Comparison of ENCODE assay signal across 27 cellular contexts in genomic region chr1:178629549-178630154, GRCh38.
DNase-seq lines count a peak whose midpoint lies in the region; ATAC-seq and TF ChIP-seq lines count a peak whose summit lies in the region.
"Had no signal": no experiment of that assay in that cellular context is flagged by ENCODE, and none has a peak within 500 bp of the region (broad histone marks: within the 10 kb centered on the region; RNA-seq: fewer than 3 reads in every experiment).

No MANE protein-coding gene starts in this region.

- DNase-seq in Caco-2 (no peak), SJCRH30 (no peak), fibroblast of lung (ENCODE audit: low read depth in 2 of 2) (no peak), osteocyte (ENCODE audit: extremely low spot score, unreplicated experiment) (no peak)
- DNase-seq: activated CD8-positive, alpha-beta memory T cell treated with anti-CD3 and anti-CD28 coated beads for 24 hours; activated naive CD8-positive, alpha-beta T cell treated with anti-CD3 and anti-CD28 coated beads for 36 hours; activated T-cell treated with anti-CD3 and anti-CD28 coated beads, Interleukin-2, amount 50 U/mL, for 48 hours; CD8-positive, alpha-beta memory T cell; foreskin melanocyte; hippocampal formation; kidney; NCI-H187; NCI-H2227 treated with DMSO at 0.1 percent for 48 hours; stimulated activated CD4-positive, alpha-beta T cell treated with anti-CD3 and anti-CD28 coated beads, Interleukin-12 subunit alpha, Interleukin-12 subunit beta, amount 100 ng/mL, for 4 hours; stimulated activated CD8-positive, alpha-beta memory T cell treated with anti-CD3 and anti-CD28 coated beads, Interleukin-4, amount 100 ng/mL, for 48 hours had no signal

- H3K4me3 Mint-ChIP-seq in Caco-2 (ENCODE audit: unreplicated experiment) (no peak overlapping the region), osteocyte (ENCODE audit: unreplicated experiment) (no peak overlapping the region)
- H3K4me3 Mint-ChIP-seq: activated naive CD8-positive, alpha-beta T cell treated with anti-CD3 and anti-CD28 coated beads for 36 hours; CD8-positive, alpha-beta memory T cell; dendritic cell treated with granulocyte-macrophage colony-stimulating factor and Interleukin-4, amounts not matched to agents 40 ng/mL and 50 ng/mL, for 4 days; nephron had no signal

- H3K9me3 ChIP-seq in Caco-2, result no peaks in the 10 kb centered on the region
- no peaks in the 10 kb centered on the region for H3K9me3 ChIP-seq in SJCRH30 (replicated peaks)
- no peaks in the 10 kb centered on the region for H3K9me3 ChIP-seq in fibroblast of lung (ENCODE audit: control insufficient read depth, insufficient read depth, low read depth, low read length)
- H3K9me3 ChIP-seq: breast epithelium, prostate gland, thoracic aorta had no signal

- CTCF ChIA-PET in Caco-2 (lab: Charles Lee), result no interaction called here

- TF ChIP-seq CTCF in Caco-2 (IDR thresholded peaks at IDR 0.05; ENCODE audit: insufficient read depth in 1 of 2, low read depth in 1 of 2, low read length in 1 of 2, severe bottlenecking in 1 of 2, unreplicated experiment in 1 of 2) (no peak), fibroblast of lung (conservative IDR thresholded peaks at IDR 0.05 in 1 of 2, IDR thresholded peaks at IDR 0.05 in 1 of 2; ENCODE audit: low read depth in 1 of 2, low read length in 2 of 2) (peak in 1 of 2 donors; percentile 15), osteocyte (IDR thresholded peaks at IDR 0.05) (peak; percentile 16)

- H3K4me1 ChIP-seq in Caco-2 (peaks cover 26% of the 10 kb centered on the region), SJCRH30 (peaks cover 29% of the 10 kb centered on the region), fibroblast of lung (ENCODE audit: control insufficient read depth, extremely low read depth, insufficient read depth, low read length) (peaks cover 25% of the 10 kb centered on the region)
- H3K4me1 ChIP-seq: breast epithelium, prostate gland had no signal

- intact Hi-C loops in Caco-2 (cut with micrococcal nuclease; ENCODE audit: unreplicated experiment), result no loop called here

- no peak overlapping the region for H2AFZ ChIP-seq in fibroblast of lung (ENCODE audit: low read length)

- H3K4me3 ChIP-seq in Caco-2 (ENCODE audit: low read depth, low read length), result no peak overlapping the region
- no peak overlapping the region for H3K4me3 ChIP-seq in SJCRH30
- H3K4me3 ChIP-seq in fibroblast of lung (replicated peaks in 1 of 4; ENCODE audit: control extremely low read depth in 1 of 4, insufficient read depth in 1 of 4, low read depth in 3 of 4, low read length in 4 of 4), result no peak overlapping the region
- H3K4me3 ChIP-seq: breast epithelium, prostate gland, thoracic aorta had no signal

- H3K4me1 Mint-ChIP-seq in Caco-2 (ENCODE audit: low read depth, unreplicated experiment) (peaks cover 20% of the 10 kb centered on the region), osteocyte (ENCODE audit: unreplicated experiment) (peaks cover 24% of the 10 kb centered on the region)
- H3K4me1 Mint-ChIP-seq: activated naive CD8-positive, alpha-beta T cell treated with anti-CD3 and anti-CD28 coated beads for 36 hours; CD8-positive, alpha-beta memory T cell had no signal

- H3K9me3 Mint-ChIP-seq in Caco-2 (ENCODE audit: unreplicated experiment) (no peaks in the 10 kb centered on the region), osteocyte (ENCODE audit: unreplicated experiment) (no peaks in the 10 kb centered on the region)
- H3K9me3 Mint-ChIP-seq: activated naive CD8-positive, alpha-beta T cell treated with anti-CD3 and anti-CD28 coated beads for 36 hours; CD8-positive, alpha-beta memory T cell; dendritic cell treated with granulocyte-macrophage colony-stimulating factor and Interleukin-4, amounts not matched to agents 40 ng/mL and 50 ng/mL, for 4 days; nephron had no signal

- no peak for ATAC-seq in HG02852 (IDR thresholded peaks at IDR 0.05; ENCODE audit: unreplicated experiment)
- ATAC-seq in HG02798 (IDR thresholded peaks at IDR 0.05; ENCODE audit: poor library complexity, unreplicated experiment), result no peak
- no peak for ATAC-seq in GM21381 (IDR thresholded peaks at IDR 0.05; ENCODE audit: unreplicated experiment)
- ATAC-seq in HG03159 (IDR thresholded peaks at IDR 0.05; ENCODE audit: unreplicated experiment), result no peak
- ATAC-seq: activated CD4-positive, CD25-positive, alpha-beta regulatory T cell treated with anti-CD3 and anti-CD28 coated beads, Interleukin-2, amount 50 U/mL, for 24 hours; Panc1 had no signal

- H3K4me2 ChIP-seq in fibroblast of lung (ENCODE audit: extremely low read depth, insufficient read depth, low read length), result no peak overlapping the region

- H3K27ac ChIP-seq in SJCRH30 (peak overlapping the region; percentile 4; the same call in 1 of the 2 replicates), fibroblast of lung (ENCODE audit: insufficient read depth, low read length) (peak overlapping the region; percentile 68)
- H3K27ac ChIP-seq: breast epithelium, HL-60, prostate gland, thoracic aorta had no signal

- POLR2A ChIA-PET in Caco-2 (lab: Charles Lee), result no interaction called here

- no TSS peak for BruUV-seq in Caco-2 (replicated peaks; lab: Mats Ljungman, UMichigan)

- no peaks in the 10 kb centered on the region for H4K20me1 ChIP-seq in fibroblast of lung (ENCODE audit: control insufficient read depth, extremely low read depth, insufficient read depth, low read length)

- no peaks in the 10 kb centered on the region for H3K79me2 ChIP-seq in fibroblast of lung (ENCODE audit: control insufficient read depth, insufficient read depth, low read length)

- H3K9ac ChIP-seq in fibroblast of lung (ENCODE audit: insufficient read depth, low read length), result no peak overlapping the region

- H3K27ac Mint-ChIP-seq in Caco-2 (ENCODE audit: unreplicated experiment), result peak overlapping the region; percentile 37
- H3K27ac Mint-ChIP-seq in osteocyte (ENCODE audit: unreplicated experiment), result peak overlapping the region; percentile 85
- H3K27ac Mint-ChIP-seq: CD8-positive, alpha-beta memory T cell; dendritic cell treated with granulocyte-macrophage colony-stimulating factor and Interleukin-4, amounts not matched to agents 40 ng/mL and 50 ng/mL, for 4 days had no signal

- H3K27me3 ChIP-seq in Caco-2 (replicated peaks; ENCODE audit: control insufficient read depth, insufficient read depth, low read length) (no peaks in the 10 kb centered on the region), SJCRH30 (no peaks in the 10 kb centered on the region), fibroblast of lung (ENCODE audit: control insufficient read depth, insufficient read depth, low read length) (no peaks in the 10 kb centered on the region)
- H3K27me3 ChIP-seq: breast epithelium had no signal

- H3K27me3 Mint-ChIP-seq in Caco-2 (ENCODE audit: insufficient read depth, unreplicated experiment) (no peaks in the 10 kb centered on the region), osteocyte (ENCODE audit: unreplicated experiment) (no peaks in the 10 kb centered on the region)
- H3K27me3 Mint-ChIP-seq: dendritic cell treated with granulocyte-macrophage colony-stimulating factor and Interleukin-4, amounts not matched to agents 40 ng/mL and 50 ng/mL, for 4 days had no signal

- H3K36me3 Mint-ChIP-seq in Caco-2 (ENCODE audit: insufficient read depth, unreplicated experiment), result no peaks in the 10 kb centered on the region
- H3K36me3 Mint-ChIP-seq in osteocyte (ENCODE audit: unreplicated experiment), result no peaks in the 10 kb centered on the region
- H3K36me3 Mint-ChIP-seq: activated naive CD8-positive, alpha-beta T cell treated with anti-CD3 and anti-CD28 coated beads for 36 hours; CD8-positive, alpha-beta memory T cell had no signal

- H3K36me3 ChIP-seq in Caco-2 (ENCODE audit: control insufficient read depth, insufficient read depth, low read length), result no peaks in the 10 kb centered on the region
- no peaks in the 10 kb centered on the region for H3K36me3 ChIP-seq in SJCRH30
- H3K36me3 ChIP-seq in fibroblast of lung (ENCODE audit: control insufficient read depth, insufficient read depth, low read length), result no peaks in the 10 kb centered on the region
- H3K36me3 ChIP-seq: breast epithelium, prostate gland, thoracic aorta had no signal
